ENCODE assay signal across 8 cellular contexts in genomic region chr3:133663569-133664313, GRCh38. TPM values are rescaled to one million over a fixed set of nuclear protein-coding genes. Genes with fewer than 3 reads are reported as not detected.
DNase-seq lines count a peak whose midpoint lies in the region; ATAC-seq and TF ChIP-seq lines count a peak whose summit lies in the region.

No MANE protein-coding gene starts in this region.

- peak; percentile 44 for ATAC-seq in GM19035 (IDR thresholded peaks at IDR 0.05; ENCODE audit: unreplicated experiment)
- peak; percentile 45 for ATAC-seq in HG03342 (IDR thresholded peaks at IDR 0.05; ENCODE audit: unreplicated experiment)
- ATAC-seq in WTC11, result peak; percentile 70

- H3K4me2 ChIP-seq in neural cell (ENCODE audit: low read length), result no peak overlapping the region

- H3K4me3 Mint-ChIP-seq in WTC11, result peak overlapping the region; percentile 7; the same call in 1 of the 2 replicates

- H3K9ac ChIP-seq in neural cell (ENCODE audit: low read length), result no peak overlapping the region

- TF ChIP-seq RAD21 in neural cell (conservative IDR thresholded peaks at IDR 0.05), result peak; percentile 24

- peak; percentile 61 for DNase-seq in D341Med (ENCODE audit: low spot score)
- DNase-seq in NCI-H345 treated with DMSO at 0.1 percent for 48 hours (lab: John Stamatoyannopoulos, UW; ENCODE audit: unreplicated experiment), result peak; percentile 5
- DNase-seq in WTC11 (ENCODE audit: low spot score), result no peak
- peak; percentile 44 for DNase-seq in fibroblast of gingiva (ENCODE audit: low read depth)
- no peak for DNase-seq in uterus

- TF ChIP-seq EP300 in neural cell (conservative IDR thresholded peaks at IDR 0.05; ENCODE audit: poor library complexity, severe bottlenecking), result no peak

- H3K27me3 ChIP-seq in neural cell (ENCODE audit: insufficient read depth, low read depth, low read length) (no peaks in the 10 kb centered on the region), uterus (no peaks in the 10 kb centered on the region)

- H3K9me2 ChIP-seq in neural cell (ENCODE audit: insufficient read depth, low read length), result no peaks in the 10 kb centered on the region

- H4K20me1 ChIP-seq in neural cell (ENCODE audit: insufficient read depth), result no peaks in the 10 kb centered on the region

- H3K27ac ChIP-seq in neural cell (ENCODE audit: low read length) (no peak overlapping the region), uterus (no peak overlapping the region)

- TF ChIP-seq POLR2A in uterus (IDR thresholded peaks at IDR 0.05), result no peak

- H3K36me3 ChIP-seq in neural cell (ENCODE audit: insufficient read depth, low read length) (no peaks in the 10 kb centered on the region), uterus (no peaks in the 10 kb centered on the region)

- intact Hi-C loops in uterus (cut with DNase I; ENCODE audit: low total_unique reads), result no loop called here

- CTCF ChIA-PET in WTC11 (lab: Charles Lee), result interaction anchor here (0.5 to 1.3 kb wide), 17 partner anchors 9 to 477 kb away, joined by 3 to 9 read pairs (median 3); partner anchors contain the start of gene SRPRB

- peaks cover 0 to 7% of the 10 kb centered on the region in 2 donors for H3K4me1 ChIP-seq in uterus

- POLR2A ChIA-PET in WTC11 (lab: Charles Lee), result no interaction called here

- H3K9me3 ChIP-seq in neural cell (ENCODE audit: low read length) (no peaks in the 10 kb centered on the region), uterus (no peaks in the 10 kb centered on the region)

- H3K27ac Mint-ChIP-seq in WTC11, result peak overlapping the region; percentile 27

- no peaks in the 10 kb centered on the region for H3K9me3 Mint-ChIP-seq in WTC11

- H3K4me3 ChIP-seq in neural cell (ENCODE audit: low read length) (no peak overlapping the region), uterus (no peak overlapping the region)

- H3K4me1 Mint-ChIP-seq in WTC11, result peaks cover 19% of the 10 kb centered on the region

- H2AFZ ChIP-seq in neural cell (ENCODE audit: low read depth, low read length), result no peak overlapping the region

- peak; percentile 75 for TF ChIP-seq CTCF in WTC11 (IDR thresholded peaks at IDR 0.05)
- TF ChIP-seq CTCF in neural cell (IDR thresholded peaks at IDR 0.05; ENCODE audit: poor library complexity, severe bottlenecking), result peak; percentile 57
- peak in 2 of 4 experiments; percentile 23 to 26 for TF ChIP-seq CTCF in uterus (IDR thresholded peaks at IDR 0.05)

- peaks cover 27% of the 10 kb centered on the region for H3K79me2 ChIP-seq in neural cell (replicated peaks; ENCODE audit: insufficient read depth, low read length)

- no peaks in the 10 kb centered on the region; the same call in 1 of the 2 replicates for H3K27me3 Mint-ChIP-seq in WTC11 (ENCODE audit: low read depth)

- peaks cover 5% of the 10 kb centered on the region for H3K36me3 Mint-ChIP-seq in WTC11

- H3F3A ChIP-seq in neural cell (ENCODE audit: insufficient read depth, low read length, poor library complexity, severe bottlenecking), result no peaks in the 10 kb centered on the region

TF ChIP-seq in WTC11, 78 proteins besides CTCF, POLR2A, EP300 and RAD21:
- TF ChIP-seq JAZF1 (CRISPR knock-in tag; IDR thresholded peaks at IDR 0.05) (no peak), NFE2L1 (CRISPR knock-in tag; IDR thresholded peaks at IDR 0.05) (no peak), NFATC4 (CRISPR knock-in tag; IDR thresholded peaks at IDR 0.05) (no peak), KAT7 (CRISPR knock-in tag; IDR thresholded peaks at IDR 0.05; ENCODE audit: borderline replicate concordance) (no peak), MLX (CRISPR knock-in tag; IDR thresholded peaks at IDR 0.05) (no peak)
TF ChIP-seq in WTC11: peak in this region for 0.

TF ChIP-seq in neural cell, 6 proteins besides CTCF, POLR2A, EP300 and RAD21:
- TF ChIP-seq SMC3 (conservative IDR thresholded peaks at IDR 0.05; ENCODE audit: poor library complexity) (peak; percentile 41), MXI1 (conservative IDR thresholded peaks at IDR 0.05; ENCODE audit: poor library complexity, severe bottlenecking) (no peak), POLR2AphosphoS5 (IDR thresholded peaks at IDR 0.05) (no peak), EZH2 (IDR thresholded peaks at IDR 0.05; ENCODE audit: borderline replicate concordance, insufficient read depth, low read length, poor library complexity, severe bottlenecking) (no peak), REST (IDR thresholded peaks at IDR 0.05; ENCODE audit: borderline replicate concordance) (no peak), TAF1 (IDR thresholded peaks at IDR 0.05; ENCODE audit: low read depth) (no peak)

RNA-seq across cellular contexts. Expression of gene TOPBP1, which starts 2.0 kb away (rescaled TPM):
- total RNA-seq in WTC11 (2021) (34.3 to 36.2 TPM (median 34.4 TPM) in 3 replicates), uterus (10 to 100 TPM; 12.3 to 51.6 (median 20.5) TPM)
- 32.5 and 46.6 TPM in 2 replicates for polyA plus RNA-seq in neural cell
- polyA minus RNA-seq in neural cell, result 63.9 and 67.9 TPM in 2 replicates

Comparison
In these comparisons a context has a peak if more than half of its experiments do, and no peak if none do; other contexts are left out.
1. DNase-seq: peak in D341Med (single experiment), NCI-H345 treated with DMSO at 0.1 percent for 48 hours (single experiment) and fibroblast of gingiva (single experiment); none in WTC11 (single experiment) and uterus (0 of 2).
2. Peak in every context shown above with its lines, with median percentiles within 50 percentile points of each other: ATAC-seq.